20 cellular contexts compared by ENCODE assay signal in genomic region chr9:75231167-75231566, GRCh38.
"Had no signal": no experiment of that assay in that cellular context is flagged by ENCODE, and none has a peak within 500 bp of the region (broad histone marks: within the 10 kb centered on the region; RNA-seq: fewer than 3 reads in every experiment).

No MANE protein-coding gene starts in this region.

- H3K27ac ChIP-seq: left ventricle myocardium inferior, lower lobe of right lung, parathyroid adenoma, psoas muscle, testis, upper lobe of left lung, uterus had no signal

- H3K4me1 ChIP-seq: left ventricle myocardium inferior, psoas muscle, upper lobe of left lung, uterus had no signal

- H3K4me3 ChIP-seq: esophagus squamous epithelium, left ventricle myocardium inferior, lower lobe of right lung, psoas muscle, testis, upper lobe of left lung, uterus had no signal

- H3K36me3 ChIP-seq: esophagus squamous epithelium, lower lobe of right lung, upper lobe of left lung, uterus had no signal

- H3K27me3 ChIP-seq: esophagus squamous epithelium, testis, upper lobe of left lung, uterus had no signal

- H3K4me1 Mint-ChIP-seq: immature natural killer cell; memory B cell; naive thymus-derived CD4-positive, alpha-beta T cell; stimulated activated naive B cell treated with anti-CD40 and anti-IgM and Interleukin-4, amounts not matched to agents 10 μg/mL and 1 μg/mL and 100 μg/mL, for 72 hours; stimulated activated naive CD8-positive, alpha-beta T cell treated with anti-CD3 and anti-CD28 coated beads, Interleukin-15, amount 100 ng/mL, for 72 hours had no signal

- H3K4me3 Mint-ChIP-seq: immature natural killer cell; memory B cell; naive thymus-derived CD4-positive, alpha-beta T cell; nephron progenitor cell; stimulated activated naive B cell treated with anti-CD40 and anti-IgM and Interleukin-4, amounts not matched to agents 10 μg/mL and 1 μg/mL and 100 μg/mL, for 72 hours; stimulated activated naive CD8-positive, alpha-beta T cell treated with anti-CD3 and anti-CD28 coated beads, Interleukin-15, amount 100 ng/mL, for 72 hours had no signal

- H3K9me3 ChIP-seq: lower lobe of right lung, psoas muscle, testis, uterus had no signal

- H3K27me3 Mint-ChIP-seq: memory B cell; stimulated activated naive B cell treated with anti-CD40 and anti-IgM and Interleukin-4, amounts not matched to agents 10 μg/mL and 1 μg/mL and 100 μg/mL, for 72 hours; stimulated activated naive CD8-positive, alpha-beta T cell treated with anti-CD3 and anti-CD28 coated beads, Interleukin-15, amount 100 ng/mL, for 72 hours had no signal

- H3K27ac Mint-ChIP-seq: memory B cell; naive thymus-derived CD4-positive, alpha-beta T cell; nephron progenitor cell; stimulated activated naive B cell treated with anti-CD40 and anti-IgM and Interleukin-4, amounts not matched to agents 10 μg/mL and 1 μg/mL and 100 μg/mL, for 72 hours; stimulated activated naive CD8-positive, alpha-beta T cell treated with anti-CD3 and anti-CD28 coated beads, Interleukin-15, amount 100 ng/mL, for 72 hours had no signal

- DNase-seq: dermis blood vessel endothelial cell; esophagus squamous epithelium; foreskin fibroblast; immature natural killer cell; left ventricle myocardium inferior; lower lobe of right lung; midbrain; naive thymus-derived CD4-positive, alpha-beta T cell; nephron progenitor cell; psoas muscle; retina; stimulated activated CD4-positive, alpha-beta T cell treated with anti-CD3 and anti-CD28 coated beads, Interleukin-2, amount 100 ng/mL, for 24 hours; stimulated activated CD4-positive, alpha-beta T cell treated with anti-CD3 and anti-CD28 coated beads, Interleukin-4, amount 100 ng/mL, for 4 hours; stimulated activated naive B cell treated with anti-CD40 and anti-IgM and Interleukin-4, amounts not matched to agents 10 μg/mL and 1 μg/mL and 100 μg/mL, for 72 hours; stimulated activated naive CD8-positive, alpha-beta T cell treated with anti-CD3 and anti-CD28 coated beads, Interleukin-15, amount 100 ng/mL, for 72 hours; testis; upper lobe of left lung; uterus had no signal
